23 cellular contexts compared by ENCODE assay signal in genomic region chr14:41548666-41549065, GRCh38. TPM values are rescaled to one million over a fixed set of nuclear protein-coding genes. Genes with fewer than 3 reads are reported as not detected.
"Had no signal": no experiment of that assay in that cellular context is flagged by ENCODE, and none has a peak within 500 bp of the region (broad histone marks: within the 10 kb centered on the region; RNA-seq: fewer than 3 reads in every experiment).

No MANE protein-coding gene starts in this region.

- H3K36me3 Mint-ChIP-seq: natural killer cell treated with Interleukin-12 subunit alpha and Interleukin-12 subunit beta and Interleukin-15 and Interleukin-18, amount 100 ng/mL, for 72 hours had no signal

- DNase-seq: activated CD4-positive, alpha-beta T cell treated with anti-CD3 and anti-CD28 coated beads, Interleukin-2, amount 50 U/mL, for 48 hours; activated gamma-delta T cell treated with Interleukin-2 at 50 U/mL for 16 hours; activated T-cell treated with anti-CD3 and anti-CD28 coated beads for 4 hours; adrenal gland; brain microvascular endothelial cell; central memory CD4-positive, alpha-beta T cell; erythroblast; left colon; sigmoid colon; stimulated activated CD4-positive, alpha-beta T cell treated with anti-CD3 and anti-CD28 coated beads, Interleukin-2, amount 100 ng/mL, for 24 hours; transverse colon had no signal

- H3K36me3 ChIP-seq: adrenal gland, brain microvascular endothelial cell, neutrophil, sigmoid colon, suprapubic skin, transverse colon, vagina had no signal

- H3K27ac ChIP-seq: adrenal gland, brain microvascular endothelial cell, coronary artery, neutrophil, parathyroid adenoma, sigmoid colon, suprapubic skin, transverse colon, vagina had no signal

- H3K4me3 ChIP-seq: adrenal gland, coronary artery, hepatocyte, lung, sigmoid colon, suprapubic skin, transverse colon, vagina had no signal

- H3K9ac ChIP-seq: parathyroid adenoma had no signal

- H3K9me3 Mint-ChIP-seq: activated T-helper 1 cell treated with anti-CD3 and anti-CD28 coated beads, Interleukin-12 subunit alpha, Interleukin-12 subunit beta, Interleukin-2, Interleukin-4 antibody, amounts not matched to agents 30 ng/mL and 10 ng/mL and 1 ng/mL, durations not matched to agents 14 hours and 24 hours and 36 hours; stimulated activated naive CD8-positive, alpha-beta T cell treated with anti-CD3 and anti-CD28 coated beads, Interleukin-15, Interleukin-2, amounts not matched to agents 100 ng/mL and 50 ng/mL, for 24 hours had no signal

- H3K4me1 ChIP-seq: adrenal gland, parathyroid adenoma, sigmoid colon, suprapubic skin, transverse colon, vagina had no signal

- H2AFZ ChIP-seq: hepatocyte, parathyroid adenoma had no signal

- H3K79me2 ChIP-seq: hepatocyte, parathyroid adenoma had no signal

- ATAC-seq: left colon; natural killer cell treated with Interleukin-12 subunit alpha and Interleukin-12 subunit beta and Interleukin-15 and Interleukin-18, amount 100 ng/mL, for 72 hours had no signal

- H3K9me3 ChIP-seq: adrenal gland, neutrophil, sigmoid colon, suprapubic skin, transverse colon, vagina had no signal

- H3K4me3 Mint-ChIP-seq: activated T-helper 1 cell treated with anti-CD3 and anti-CD28 coated beads, Interleukin-12 subunit alpha, Interleukin-12 subunit beta, Interleukin-2, Interleukin-4 antibody, amounts not matched to agents 30 ng/mL and 10 ng/mL and 1 ng/mL, durations not matched to agents 14 hours and 24 hours and 36 hours; natural killer cell treated with Interleukin-12 subunit alpha and Interleukin-12 subunit beta and Interleukin-15 and Interleukin-18, amount 100 ng/mL, for 72 hours; stimulated activated naive CD8-positive, alpha-beta T cell treated with anti-CD3 and anti-CD28 coated beads, Interleukin-15, Interleukin-2, amounts not matched to agents 100 ng/mL and 50 ng/mL, for 24 hours had no signal

- H3K4me2 ChIP-seq: hepatocyte had no signal

- H3K27me3 Mint-ChIP-seq: natural killer cell treated with Interleukin-12 subunit alpha and Interleukin-12 subunit beta and Interleukin-15 and Interleukin-18, amount 100 ng/mL, for 72 hours had no signal

- H3K27me3 ChIP-seq: adrenal gland, brain microvascular endothelial cell, hepatocyte, neutrophil, sigmoid colon, suprapubic skin, transverse colon, vagina had no signal

- H3K27ac Mint-ChIP-seq: activated naive CD4-positive, alpha-beta T cell treated with anti-CD3 and anti-CD28 coated beads, Interleukin-2, amount 50 U/mL, for 72 hours; activated T-helper 1 cell treated with anti-CD3 and anti-CD28 coated beads, Interleukin-12 subunit alpha, Interleukin-12 subunit beta, Interleukin-2, Interleukin-4 antibody, amounts not matched to agents 30 ng/mL and 10 ng/mL and 1 ng/mL, durations not matched to agents 14 hours and 24 hours and 36 hours; natural killer cell treated with Interleukin-12 subunit alpha and Interleukin-12 subunit beta and Interleukin-15 and Interleukin-18, amount 100 ng/mL, for 72 hours; stimulated activated naive CD8-positive, alpha-beta T cell treated with anti-CD3 and anti-CD28 coated beads, Interleukin-15, Interleukin-2, amounts not matched to agents 100 ng/mL and 50 ng/mL, for 24 hours had no signal

RNA-seq across cellular contexts. Expression of gene LRFN5, which starts 58.0 kb away (rescaled TPM):
- total RNA-seq: activated naive CD4-positive, alpha-beta T cell treated with anti-CD3 and anti-CD28 coated beads, Interleukin-2, amount 50 U/mL, for 72 hours; activated T-helper 1 cell treated with anti-CD3 and anti-CD28 coated beads, Interleukin-12 subunit alpha, Interleukin-12 subunit beta, Interleukin-2, Interleukin-4 antibody, amounts not matched to agents 30 ng/mL and 10 ng/mL and 1 ng/mL, durations not matched to agents 14 hours and 24 hours and 36 hours; natural killer cell treated with Interleukin-12 subunit alpha and Interleukin-12 subunit beta and Interleukin-15 and Interleukin-18, amount 100 ng/mL, for 72 hours; T-helper 2 cell treated with Interferon-gamma antibody and Interleukin-4, amounts not matched to agents 100 ng/mL and 5 ng/mL, for 36 hours had no signal
